Comparison of ENCODE assay signal across 12 cellular contexts in the genomic region with DNA sequence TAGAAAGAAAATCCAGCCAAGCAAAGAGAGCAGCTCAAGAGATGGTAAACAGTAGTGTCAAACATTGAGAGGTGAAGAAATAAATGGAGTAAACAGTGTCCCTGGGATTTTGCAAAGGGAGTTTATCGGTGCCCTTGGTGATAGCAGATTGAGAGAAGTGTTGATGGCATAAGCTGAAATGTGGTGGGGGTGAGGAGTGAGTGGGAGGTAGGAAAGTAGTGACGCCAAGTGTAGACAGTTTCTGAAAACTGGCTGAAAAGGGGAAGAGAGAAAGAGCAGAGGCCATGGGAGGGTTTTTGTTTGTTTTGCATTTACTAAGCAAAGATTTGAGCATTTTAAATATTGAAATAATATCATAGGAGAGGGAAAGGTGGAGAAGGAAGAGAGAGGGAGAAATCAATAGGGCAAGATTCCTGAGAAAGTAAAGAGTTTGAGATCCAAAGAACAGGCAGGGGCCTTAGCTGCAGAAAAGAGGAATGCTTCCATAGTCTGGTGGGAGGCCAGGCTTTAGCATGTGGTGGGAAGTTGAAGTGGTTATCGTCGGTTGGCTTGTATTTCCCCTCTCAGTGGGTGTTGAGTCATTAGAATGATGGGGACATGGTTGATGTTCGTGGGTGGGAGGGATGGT. TPM values are rescaled to one million over a fixed set of nuclear protein-coding genes. Genes with fewer than 3 reads are reported as not detected.
DNase-seq lines count a peak whose midpoint lies in the region; ATAC-seq and TF ChIP-seq lines count a peak whose summit lies in the region.
"Had no signal": no experiment of that assay in that cellular context is flagged by ENCODE, and none has a peak within 500 bp of the region (broad histone marks: within the 10 kb centered on the region; RNA-seq: fewer than 3 reads in every experiment).

No MANE protein-coding gene starts in this region.

- TF ChIP-seq CTCF in GM12865 (IDR thresholded peaks at IDR 0.05; ENCODE audit: insufficient read depth, low read depth, low read length, missing control alignments) (no peak), testis (IDR thresholded peaks at IDR 0.05) (no peak)

- intact Hi-C loops in testis (cut with DNase I; ENCODE audit: low total_unique reads), result no loop called here

- no peaks in the 10 kb centered on the region for H3K4me1 ChIP-seq in testis

- no peaks in the 10 kb centered on the region for H3K27me3 ChIP-seq in MG63
- no peaks in the 10 kb centered on the region for H3K27me3 ChIP-seq in testis
- H3K27me3 ChIP-seq: BLaER1 had no signal

- no peaks in the 10 kb centered on the region for H3K9me3 ChIP-seq in MG63
- no peaks in the 10 kb centered on the region for H3K9me3 ChIP-seq in testis
- H3K9me3 ChIP-seq: BLaER1 had no signal

- peak; percentile 98 for ATAC-seq in GM21360 (IDR thresholded peaks at IDR 0.05; ENCODE audit: unreplicated experiment)
- ATAC-seq in HG03095 (IDR thresholded peaks at IDR 0.05; ENCODE audit: unreplicated experiment), result peak; percentile 97

- no peak overlapping the region for H3K27ac ChIP-seq in testis
- H3K27ac ChIP-seq: BLaER1 had no signal

- no peak for TF ChIP-seq POLR2A in testis (IDR thresholded peaks at IDR 0.05)

- peak; percentile 40 for DNase-seq in GM12865 (ENCODE audit: low read depth)
- DNase-seq in SIG-M5 treated with dmso at 0.1 percent for 504 hours (lab: John Stamatoyannopoulos, UW; ENCODE audit: unreplicated experiment), result peak; percentile 93
- no peak for DNase-seq in HuH-7.5 (ENCODE audit: low spot score)
- DNase-seq in DMS153 (lab: John Stamatoyannopoulos, UW), result no peak
- DNase-seq in MG63, result no peak
- no peak for DNase-seq in testis
- DNase-seq: activated CD4-positive, alpha-beta T cell treated with anti-CD3 and anti-CD28 coated beads for 1 hour; glutamatergic neuron; NCI-H226 had no signal

- 74 to 82% methylated on average over 5 of the region's 5 CpGs for WGBS in testis, 2 donors

- H3K36me3 ChIP-seq in MG63, result no peaks in the 10 kb centered on the region
- no peaks in the 10 kb centered on the region for H3K36me3 ChIP-seq in testis (ENCODE audit: low read depth, missing control alignments)
- H3K36me3 ChIP-seq: BLaER1 had no signal

- no peak overlapping the region for H3K4me3 ChIP-seq in GM12865 (ENCODE audit: low read depth, low read length)
- H3K4me3 ChIP-seq in MG63, result no peak overlapping the region
- no peak overlapping the region for H3K4me3 ChIP-seq in testis
- H3K4me3 ChIP-seq: BLaER1 had no signal

RNA-seq across cellular contexts. Expression of gene RASAL2, which starts 26.9 kb away (rescaled TPM):
- total RNA-seq in MG63 (2014; rRNA removed; shearing (Covaris generic); ENCODE audit: low replicate concordance), result 17.4 and 18.5 TPM in 2 replicates
- 10 to 100 TPM; 39.6 to 41.7 TPM for total RNA-seq in testis
- polyA plus RNA-seq in testis (ENCODE audit: insufficient read depth, low read depth, low replicate concordance), result 25.9 TPM

Comparison
In these comparisons a context has a peak if more than half of its experiments do, and no peak if none do; other contexts are left out.
1. DNase-seq: peak in GM12865 (single experiment) and SIG-M5 treated with dmso at 0.1 percent for 504 hours (single experiment); none in HuH-7.5 (single experiment), DMS153 (single experiment), MG63 (single experiment) and testis (single experiment).